Comparison of ENCODE assay signal across 13 cellular contexts in the genomic region with DNA sequence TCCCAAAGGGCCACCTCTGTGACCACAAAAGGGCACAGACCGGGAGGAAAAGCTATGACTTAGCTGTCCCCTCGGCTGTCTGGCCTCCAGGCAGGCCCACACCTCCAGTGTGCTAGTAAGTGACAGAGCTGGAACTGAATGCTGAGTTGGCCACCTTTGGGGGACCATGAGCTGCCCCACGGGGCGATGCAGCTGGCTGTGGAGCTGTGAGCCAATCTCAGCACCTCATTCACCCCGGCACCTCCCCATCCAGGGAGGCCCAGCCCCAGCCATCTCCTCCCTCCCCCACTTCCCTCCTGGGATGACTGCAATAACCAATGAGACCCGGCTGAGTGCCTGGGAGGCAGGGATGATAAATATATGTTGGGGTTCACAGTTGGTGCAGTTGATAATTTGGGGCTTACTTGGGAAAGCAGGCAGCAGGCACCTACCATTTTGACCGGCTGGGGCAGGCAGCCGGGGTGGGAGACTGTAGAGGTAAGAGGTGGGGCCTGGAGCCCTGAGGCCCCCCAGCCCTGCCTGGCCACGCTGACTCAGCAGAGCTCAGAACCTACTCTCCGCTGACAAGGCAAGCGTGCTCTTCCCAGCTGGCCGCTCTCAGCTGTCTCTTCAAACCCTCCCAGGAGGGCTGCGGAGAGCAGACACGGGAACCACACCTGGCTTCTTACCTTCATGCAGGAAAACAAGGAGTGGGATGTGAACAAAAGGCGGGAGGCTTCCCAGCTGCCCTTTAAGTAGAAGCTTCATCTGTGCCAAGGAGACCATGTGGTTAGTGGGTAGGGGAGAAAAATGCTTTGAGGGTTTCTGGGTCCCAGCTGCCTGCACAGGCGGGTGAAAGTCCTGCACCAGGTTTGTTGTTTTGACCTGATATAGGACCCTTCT. TPM values are rescaled to one million over a fixed set of nuclear protein-coding genes. Genes with fewer than 3 reads are reported as not detected.
DNase-seq lines count a peak whose midpoint lies in the region; ATAC-seq lines count a peak whose summit lies in the region.
"Had no signal": no experiment of that assay in that cellular context is flagged by ENCODE, and none has a peak within 500 bp of the region (broad histone marks: within the 10 kb centered on the region; RNA-seq: fewer than 3 reads in every experiment).

No MANE protein-coding gene starts in this region.

- ATAC-seq in esophagus mucosa (peak; percentile 23), HG03280 (IDR thresholded peaks at IDR 0.05; ENCODE audit: unreplicated experiment) (no peak), HG03097 (IDR thresholded peaks at IDR 0.05; ENCODE audit: low FRiP score, unreplicated experiment) (no peak)

- DNase-seq in COR-L47 (lab: John Stamatoyannopoulos, UW) (peak; percentile 74), NCI-H1105 (lab: John Stamatoyannopoulos, UW) (peak; percentile 97), NCI-H345 treated with DMSO at 0.1 percent for 48 hours (lab: John Stamatoyannopoulos, UW; ENCODE audit: unreplicated experiment) (peak; percentile 92), A172 (ENCODE audit: low spot score) (no peak), H4 (ENCODE audit: low spot score) (no peak)
- DNase-seq: activated CD8-positive, alpha-beta memory T cell treated with anti-CD3 and anti-CD28 coated beads, Interleukin-2, amount 50 U/mL, for 48 hours; GDM1; midbrain; NCI-H446 treated with DMSO at 0.1 percent for 48 hours; SIG-M5 had no signal

RNA-seq across cellular contexts. Expression of a gene that starts 12.4 kb away (rescaled TPM):
- total RNA-seq in esophagus mucosa, result 0.56 TPM
- total RNA-seq in A172 (2014; rRNA removed; shearing (Covaris generic)), result 5.2 and 7.0 TPM in 2 replicates
- 3.9 and 8.0 TPM in 2 replicates for total RNA-seq in H4 (2014; rRNA removed; shearing (Covaris generic))

Comparison
In these comparisons a context has a peak if more than half of its experiments do, and no peak if none do; other contexts are left out.
1. DNase-seq: peak in COR-L47 (single experiment), NCI-H1105 (single experiment) and NCI-H345 treated with DMSO at 0.1 percent for 48 hours (single experiment); none in A172 (single experiment) and H4 (single experiment).